ENCODE assay signal across 8 cellular contexts in genomic region chr18:63320041-63320689, GRCh38. TPM values are rescaled to one million over a fixed set of nuclear protein-coding genes. Genes with fewer than 3 reads are reported as not detected.
DNase-seq lines count a peak whose midpoint lies in the region; ATAC-seq and TF ChIP-seq lines count a peak whose summit lies in the region.

No MANE protein-coding gene starts in this region.

- peak; percentile 51 for ATAC-seq in GM21619 (IDR thresholded peaks at IDR 0.05; ENCODE audit: unreplicated experiment)

- H3F3A ChIP-seq in neural cell (ENCODE audit: insufficient read depth, low read length, poor library complexity, severe bottlenecking): no peaks in the 10 kb centered on the region

- peaks cover 27% of the 10 kb centered on the region for H3K4me1 Mint-ChIP-seq in activated T-helper 2 cell treated with anti-CD3 and anti-CD28 coated beads, Interferon-gamma antibody, Interleukin-2, Interleukin-4, amounts not matched to agents 10 μg/mL and 5 μg/mL and 100 μg/mL, durations not matched to agents 14 hours and 24 hours and 36 hours (ENCODE audit: low read depth)

- peaks cover 24% of the 10 kb centered on the region for H3K27me3 ChIP-seq in neural cell (ENCODE audit: insufficient read depth, low read depth, low read length)
- peaks cover 0 to 22% (median 9%) of the 10 kb centered on the region in 3 donors for H3K27me3 ChIP-seq in stomach

- TF ChIP-seq POLR2A in stomach (IDR thresholded peaks at IDR 0.05): no peak

- H3K4me3 ChIP-seq in Jurkat, Clone E6-1 (ENCODE audit: low read length): peak overlapping the region; percentile 85
- H3K4me3 ChIP-seq in fibroblast of the aortic adventitia (ENCODE audit: low read depth, low read length) (peak overlapping the region; percentile 74), neural cell (ENCODE audit: low read length) (peak overlapping the region; percentile 89), stomach (peak overlapping the region; percentile 68 to 85 (median 70))

- H3K79me2 ChIP-seq in neural cell (replicated peaks; ENCODE audit: insufficient read depth, low read length): no peaks in the 10 kb centered on the region

- intact Hi-C loops in activated T-helper 2 cell treated with anti-CD3 and anti-CD28 coated beads, Interferon-gamma antibody, Interleukin-2, Interleukin-4, amounts not matched to agents 10 μg/mL and 5 μg/mL and 100 μg/mL, durations not matched to agents 14 hours and 24 hours and 36 hours (cut with micrococcal nuclease): loop anchor here (2.0 kb wide), 2 partner anchors 47 to 213 kb away; partner anchors contain the start of gene KDSR
- intact Hi-C loops in stomach (cut with DNase I; ENCODE audit: low total_unique reads): loop anchor here (5.0 kb wide), 1 partner anchor 303 kb away; no protein-coding TSS in a partner anchor

- H3K4me1 ChIP-seq in stomach: peaks cover 6 to 56% (median 44%) of the 10 kb centered on the region in 4 donors

- H2AFZ ChIP-seq in neural cell (ENCODE audit: low read depth, low read length): peak overlapping the region; percentile 66

- no peak for TF ChIP-seq EP300 in neural cell (conservative IDR thresholded peaks at IDR 0.05; ENCODE audit: poor library complexity, severe bottlenecking)
- no peak for TF ChIP-seq EP300 in stomach (IDR thresholded peaks at IDR 0.05)

- peak overlapping the region; percentile 80 for H3K4me3 Mint-ChIP-seq in activated T-helper 2 cell treated with anti-CD3 and anti-CD28 coated beads, Interferon-gamma antibody, Interleukin-2, Interleukin-4, amounts not matched to agents 10 μg/mL and 5 μg/mL and 100 μg/mL, durations not matched to agents 14 hours and 24 hours and 36 hours (ENCODE audit: low read depth)

- DNase-seq in DMS53 treated with DMSO at 0.1 percent for 48 hours (lab: John Stamatoyannopoulos, UW; ENCODE audit: unreplicated experiment): peak; percentile 93
- peak; percentile 87 for DNase-seq in Jurkat, Clone E6-1 (ENCODE audit: low read depth, low spot score)
- DNase-seq in RPMI8226: peak; percentile 88
- peak; percentile 84 for DNase-seq in activated T-helper 2 cell treated with anti-CD3 and anti-CD28 coated beads, Interferon-gamma antibody, Interleukin-2, Interleukin-4, amounts not matched to agents 10 μg/mL and 5 μg/mL and 100 μg/mL, durations not matched to agents 14 hours and 24 hours and 36 hours (ENCODE audit: low spot score)
- DNase-seq in fibroblast of the aortic adventitia (ENCODE audit: low read depth): peak; percentile 81
- peak; percentile 75 for DNase-seq in stomach

- no peaks in the 10 kb centered on the region for H3K9me2 ChIP-seq in neural cell (ENCODE audit: insufficient read depth, low read length)

- peak overlapping the region; percentile 75 for H3K9ac ChIP-seq in neural cell (ENCODE audit: low read length)

- H3K9me3 ChIP-seq in neural cell (ENCODE audit: low read length) (no peaks in the 10 kb centered on the region), stomach (no peaks in the 10 kb centered on the region)

- peak overlapping the region; percentile 51 for H3K27ac ChIP-seq in neural cell (ENCODE audit: low read length)
- peak overlapping the region; percentile 74 to 92 (median 85) for H3K27ac ChIP-seq in stomach

- 0 to 1% (median 1%) methylated on average over 8 to 92 of the region's 94 CpGs for WGBS in stomach, 5 donors

- TF ChIP-seq CTCF in fibroblast of the aortic adventitia (IDR thresholded peaks at IDR 0.05; ENCODE audit: insufficient read depth, low read length) (peak; percentile 4), neural cell (IDR thresholded peaks at IDR 0.05; ENCODE audit: poor library complexity, severe bottlenecking) (peak; percentile 18), stomach (IDR thresholded peaks at IDR 0.05) (no peak)

- H3K9me3 Mint-ChIP-seq in activated T-helper 2 cell treated with anti-CD3 and anti-CD28 coated beads, Interferon-gamma antibody, Interleukin-2, Interleukin-4, amounts not matched to agents 10 μg/mL and 5 μg/mL and 100 μg/mL, durations not matched to agents 14 hours and 24 hours and 36 hours: no peaks in the 10 kb centered on the region

- no peaks in the 10 kb centered on the region for H3K27me3 Mint-ChIP-seq in activated T-helper 2 cell treated with anti-CD3 and anti-CD28 coated beads, Interferon-gamma antibody, Interleukin-2, Interleukin-4, amounts not matched to agents 10 μg/mL and 5 μg/mL and 100 μg/mL, durations not matched to agents 14 hours and 24 hours and 36 hours (ENCODE audit: low read depth)

- no peak overlapping the region for H3K4me2 ChIP-seq in neural cell (ENCODE audit: low read length)

- H4K20me1 ChIP-seq in neural cell (ENCODE audit: insufficient read depth): no peaks in the 10 kb centered on the region

- H3K36me3 Mint-ChIP-seq in activated T-helper 2 cell treated with anti-CD3 and anti-CD28 coated beads, Interferon-gamma antibody, Interleukin-2, Interleukin-4, amounts not matched to agents 10 μg/mL and 5 μg/mL and 100 μg/mL, durations not matched to agents 14 hours and 24 hours and 36 hours (ENCODE audit: low read depth): peaks cover 37% of the 10 kb centered on the region

- no peaks in the 10 kb centered on the region for H3K36me3 ChIP-seq in neural cell (ENCODE audit: insufficient read depth, low read length)
- no peaks in the 10 kb centered on the region for H3K36me3 ChIP-seq in stomach

- no peak for TF ChIP-seq RAD21 in neural cell (conservative IDR thresholded peaks at IDR 0.05)

- H3K27ac Mint-ChIP-seq in activated T-helper 2 cell treated with anti-CD3 and anti-CD28 coated beads, Interferon-gamma antibody, Interleukin-2, Interleukin-4, amounts not matched to agents 10 μg/mL and 5 μg/mL and 100 μg/mL, durations not matched to agents 14 hours and 24 hours and 36 hours: peak overlapping the region; percentile 86

TF ChIP-seq in neural cell, 6 proteins besides CTCF, POLR2A, EP300 and RAD21:
- TF ChIP-seq POLR2AphosphoS5 (IDR thresholded peaks at IDR 0.05) (peak; percentile 51), EZH2 (IDR thresholded peaks at IDR 0.05; ENCODE audit: borderline replicate concordance, insufficient read depth, low read length, poor library complexity, severe bottlenecking) (no peak)

RNA-seq across cellular contexts. Expression of gene BCL2, which starts 0.6 kb away (rescaled TPM):
- 7.0 TPM for polyA plus RNA-seq in Jurkat, Clone E6-1 (2012; ENCODE audit: insufficient read depth, insufficient read length)
- 76.1 and 79.0 TPM in 2 replicates for total RNA-seq in activated T-helper 2 cell treated with anti-CD3 and anti-CD28 coated beads, Interferon-gamma antibody, Interleukin-2, Interleukin-4, amounts not matched to agents 10 μg/mL and 5 μg/mL and 100 μg/mL, durations not matched to agents 14 hours and 24 hours and 36 hours
- total RNA-seq in fibroblast of the aortic adventitia (ENCODE audit: low replicate concordance): 4.2 and 13.2 TPM in 2 replicates
- polyA plus RNA-seq in neural cell: 2.9 and 3.4 TPM in 2 replicates
- 10.5 and 11.3 TPM in 2 replicates for polyA minus RNA-seq in neural cell
- total RNA-seq in stomach: 10 to 100 TPM in 3 of 5 donors, 1 to 10 TPM in 2; 3.5 to 53.9 (median 12.1) TPM
- 1 to 10 TPM; 1.5 to 3.7 (median 1.5) TPM for polyA plus RNA-seq in stomach

RNA-seq across cellular contexts. Expression of gene KDSR, which starts 46.8 kb away (rescaled TPM):
- polyA plus RNA-seq in Jurkat, Clone E6-1 (2012; ENCODE audit: insufficient read depth, insufficient read length): 21.7 TPM
- total RNA-seq in activated T-helper 2 cell treated with anti-CD3 and anti-CD28 coated beads, Interferon-gamma antibody, Interleukin-2, Interleukin-4, amounts not matched to agents 10 μg/mL and 5 μg/mL and 100 μg/mL, durations not matched to agents 14 hours and 24 hours and 36 hours: 73.3 and 76.1 TPM in 2 replicates
- total RNA-seq in fibroblast of the aortic adventitia (ENCODE audit: low replicate concordance) (55.0 and 64.8 TPM in 2 replicates), stomach (100 to 1,000 TPM in 1 of 5 donors, 10 to 100 TPM in 2, 1 to 10 TPM in 2; 6.4 to 199 (median 23.3) TPM)
- polyA plus RNA-seq in neural cell (13.6 and 14.7 TPM in 2 replicates), stomach (10 to 100 TPM in 1 of 3 donors, 1 to 10 TPM in 2; 8.2 to 13.3 (median 9.9) TPM)
- polyA minus RNA-seq in neural cell: 9.3 and 14.9 TPM in 2 replicates

Comparison
In these comparisons a context has a peak if more than half of its experiments do, and no peak if none do; other contexts are left out.
1. Peak in every context shown above with its lines: DNase-seq, ATAC-seq, H3K4me3 ChIP-seq and H3K27ac ChIP-seq.
2. CTCF ChIP-seq: peak in fibroblast of the aortic adventitia (single experiment) and neural cell (single experiment); none in stomach (0 of 7).